In the genomic region with DNA sequence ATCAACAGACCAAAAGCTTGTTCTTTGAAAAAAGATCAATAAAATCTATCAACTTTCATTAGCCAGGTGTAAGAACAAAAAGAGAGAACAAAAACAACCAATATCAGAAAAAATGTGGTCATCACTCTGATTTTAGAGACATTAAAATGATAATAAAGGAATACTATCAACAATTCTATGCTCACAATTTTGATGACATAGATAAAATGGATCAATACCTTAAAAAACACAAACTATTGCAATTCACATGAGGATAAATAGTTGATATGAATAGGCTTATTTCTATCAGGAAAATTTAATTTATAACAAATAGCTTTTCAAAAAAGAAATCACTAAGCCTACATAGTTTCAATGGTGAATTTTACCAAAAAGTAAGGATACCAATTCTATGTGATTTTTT, we compare ENCODE assay signal across 11 cellular contexts.
"Had no signal": no experiment of that assay in that cellular context is flagged by ENCODE, and none has a peak within 500 bp of the region (broad histone marks: within the 10 kb centered on the region; RNA-seq: fewer than 3 reads in every experiment).

No MANE protein-coding gene starts in this region.

- H2AFZ ChIP-seq: GM23248, GM23338 had no signal

- FAIRE-seq: H1, H54 had no signal

- ATAC-seq: GM23338, HCT116 had no signal

- DNase-seq: GM23248, GOT3, H7, H9, HCEC 1CT, HFFc6 had no signal

- H3K36me3 ChIP-seq: HAP-1 had no signal

- H3K4me3 ChIP-seq: GM23248, GM23338, HAP-1 had no signal

- H3K9me3 ChIP-seq: HAP-1 had no signal

- H3K27ac ChIP-seq: GM23248 had no signal

- H3K4me1 ChIP-seq: HAP-1 had no signal

- H3K9ac ChIP-seq: GM23248 had no signal

- H3K4me2 ChIP-seq: GM23338 had no signal
